In genomic region chr10:102744374-102745051, GRCh38 we compare ENCODE assay signal across 8 cellular contexts. TPM values are rescaled to one million over a fixed set of nuclear protein-coding genes. Genes with fewer than 3 reads are reported as not detected.
A peak's percentile ranks its signal among the peaks of the same experiment; 100 is the strongest.
DNase-seq lines count a peak whose midpoint lies in the region; ATAC-seq and TF ChIP-seq lines count a peak whose summit lies in the region.

No MANE protein-coding gene starts in this region.

- CTCF ChIA-PET in activated CD4-positive, alpha-beta T cell treated with anti-CD3 and anti-CD28 coated beads, Interleukin-2, amount 10 ng/mL, durations not matched to agents 7 days and 5 days (lab: Charles Lee), result interaction anchor here (1.1 to 2.0 kb wide), 4 partner anchors 9 to 31 kb away, joined by 4 to 8 read pairs (median 5); partner anchors contain the start of genes ARL3 and SFXN2

- ATAC-seq in right lobe of liver, result peak; percentile 14 to 22 (median 18)
- no peak for ATAC-seq in GM18861 (IDR thresholded peaks at IDR 0.05; ENCODE audit: unreplicated experiment)

- H3K4me3 Mint-ChIP-seq in activated CD4-positive, alpha-beta T cell treated with anti-CD3 and anti-CD28 coated beads, Interleukin-2, amount 10 ng/mL, durations not matched to agents 7 days and 5 days, result peak overlapping the region; percentile 91

- intact Hi-C loops in right lobe of liver (cut with DNase I), result no loop called here

- peaks cover 4% of the 10 kb centered on the region for H3K9me3 Mint-ChIP-seq in activated CD4-positive, alpha-beta T cell treated with anti-CD3 and anti-CD28 coated beads, Interleukin-2, amount 10 ng/mL, durations not matched to agents 7 days and 5 days

- 3% methylated on average over 8 of the region's 9 CpGs for WGBS in right lobe of liver (ENCODE audit: insufficient coverage, low coverage, low lambda C conversion rate, missing lambda C conversion rate)

- H3K4me1 ChIP-seq in right lobe of liver, result peaks cover 0 to 28% (median 8%) of the 10 kb centered on the region in 4 donors

- H3K4me3 ChIP-seq in right lobe of liver, result peak overlapping the region; percentile 89 to 99 (median 91)

- H3K4me1 Mint-ChIP-seq in activated CD4-positive, alpha-beta T cell treated with anti-CD3 and anti-CD28 coated beads, Interleukin-2, amount 10 ng/mL, durations not matched to agents 7 days and 5 days, result peaks cover 47% of the 10 kb centered on the region

- H3K36me3 Mint-ChIP-seq in activated CD4-positive, alpha-beta T cell treated with anti-CD3 and anti-CD28 coated beads, Interleukin-2, amount 10 ng/mL, durations not matched to agents 7 days and 5 days (ENCODE audit: low read depth), result peaks cover 22% of the 10 kb centered on the region

- POLR2A ChIA-PET in activated CD4-positive, alpha-beta T cell treated with anti-CD3 and anti-CD28 coated beads, Interleukin-2, amount 10 ng/mL, durations not matched to agents 7 days and 5 days (lab: Charles Lee), result interaction anchor here (1.2 kb wide), 1 partner anchor 31 kb away, joined by 3 read pairs; no protein-coding TSS in a partner anchor

- no peaks in the 10 kb centered on the region for H3K36me3 ChIP-seq in right lobe of liver

- no peak for TF ChIP-seq CTCF in right lobe of liver (IDR thresholded peaks at IDR 0.05)

- DNase-seq in activated CD4-positive, alpha-beta T cell treated with anti-CD3 and anti-CD28 coated beads, Interleukin-2, amount 10 ng/mL, durations not matched to agents 7 days and 5 days, result peak; percentile 12
- DNase-seq in activated CD4-positive, alpha-beta T cell treated with anti-CD3 and anti-CD28 coated beads for 4 hours, result no peak
- DNase-seq in NCI-H510A treated with DMSO at 0.1 percent for 48 hours (lab: John Stamatoyannopoulos, UW) (peak; percentile 57), caudate nucleus (lab: John Stamatoyannopoulos, UW) (peak in 32 of 61 donors; percentile 2 to 68 (median 22)), right lobe of liver (peak in 2 of 3 donors; percentile 35 to 55), substantia nigra (lab: John Stamatoyannopoulos, UW) (peak in 13 of 49 donors; percentile 6 to 28 (median 12)), iPS-NIHi11 (ENCODE audit: low spot score) (no peak)

- H3K27me3 ChIP-seq in right lobe of liver, result no peaks in the 10 kb centered on the region

- no peaks in the 10 kb centered on the region for H3K9me3 ChIP-seq in right lobe of liver

- TF ChIP-seq POLR2A in right lobe of liver (IDR thresholded peaks at IDR 0.05), result no peak

- H3K27me3 Mint-ChIP-seq in activated CD4-positive, alpha-beta T cell treated with anti-CD3 and anti-CD28 coated beads, Interleukin-2, amount 10 ng/mL, durations not matched to agents 7 days and 5 days, result no peaks in the 10 kb centered on the region

- peak overlapping the region; percentile 89 for H3K27ac ChIP-seq in caudate nucleus (ENCODE audit: low read depth, low read length)
- peak overlapping the region; percentile 66 to 91 (median 78) for H3K27ac ChIP-seq in right lobe of liver
- H3K27ac ChIP-seq in substantia nigra (ENCODE audit: low read depth, low read length, poor library complexity, severe bottlenecking), result peak overlapping the region; percentile 77

- peak overlapping the region; percentile 95 for H3K27ac Mint-ChIP-seq in activated CD4-positive, alpha-beta T cell treated with anti-CD3 and anti-CD28 coated beads, Interleukin-2, amount 10 ng/mL, durations not matched to agents 7 days and 5 days

RNA-seq across cellular contexts. Expression of gene WBP1L, which starts 0.8 kb away (rescaled TPM):
- 10 to 100 TPM; 30.2 to 31.4 TPM for total RNA-seq in activated CD4-positive, alpha-beta T cell treated with anti-CD3 and anti-CD28 coated beads, Interleukin-2, amount 10 ng/mL, durations not matched to agents 7 days and 5 days
- total RNA-seq in right lobe of liver, result 10 to 100 TPM; 24.1 to 58.4 (median 32.8) TPM

RNA-seq across cellular contexts. Expression of gene SFXN2, which starts 30.1 kb away (rescaled TPM):
- total RNA-seq in activated CD4-positive, alpha-beta T cell treated with anti-CD3 and anti-CD28 coated beads, Interleukin-2, amount 10 ng/mL, durations not matched to agents 7 days and 5 days, result 10 to 100 TPM; 20.7 to 23.6 TPM
- 10 to 100 TPM in 4 of 6 experiments, 1 to 10 TPM in 2; 7.1 to 29.7 (median 16.5) TPM for total RNA-seq in right lobe of liver

RNA-seq across cellular contexts. Expression of gene ARL3, which starts 30.3 kb away (rescaled TPM):
- total RNA-seq in activated CD4-positive, alpha-beta T cell treated with anti-CD3 and anti-CD28 coated beads, Interleukin-2, amount 10 ng/mL, durations not matched to agents 7 days and 5 days, result 1 to 10 TPM; 4.4 to 5.0 TPM
- 1 to 10 TPM; 1.1 to 3.3 (median 2.3) TPM for total RNA-seq in right lobe of liver

Comparison
In these comparisons a context has a peak if more than half of its experiments do, and no peak if none do; other contexts are left out.
1. DNase-seq: peak in activated CD4-positive, alpha-beta T cell treated with anti-CD3 and anti-CD28 coated beads, Interleukin-2, amount 10 ng/mL, durations not matched to agents 7 days and 5 days (single experiment), NCI-H510A treated with DMSO at 0.1 percent for 48 hours (single experiment), caudate nucleus (32 of 61) and right lobe of liver (2 of 3); none in activated CD4-positive, alpha-beta T cell treated with anti-CD3 and anti-CD28 coated beads for 4 hours (0 of 2) and iPS-NIHi11 (single experiment).
2. Peak in every context shown above with its lines, with median percentiles within 50 percentile points of each other: H3K27ac ChIP-seq.